Comparison of ENCODE assay signal across 9 cellular contexts in genomic region chr1:46535063-46535462, GRCh38.
A peak's percentile ranks its signal among the peaks of the same experiment; 100 is the strongest.
DNase-seq lines count a peak whose midpoint lies in the region; ATAC-seq and TF ChIP-seq lines count a peak whose summit lies in the region.
"Had no signal": no experiment of that assay in that cellular context is flagged by ENCODE, and none has a peak within 500 bp of the region (broad histone marks: within the 10 kb centered on the region; RNA-seq: fewer than 3 reads in every experiment).

No MANE protein-coding gene starts in this region.

- intact Hi-C loops in tibial artery (cut with DNase I; ENCODE audit: low total_unique reads), result no loop called here

- no peaks in the 10 kb centered on the region for H3K4me1 ChIP-seq in RWPE2 (ENCODE audit: insufficient read depth, poor library complexity, severe bottlenecking)
- H3K4me1 ChIP-seq in tibial artery, result peaks cover 0 to 14% (median 6%) of the 10 kb centered on the region in 4 donors

- TF ChIP-seq CTCF in RWPE2 (IDR thresholded peaks at IDR 0.05; ENCODE audit: poor library complexity, severe bottlenecking) (peak; percentile 36), fibroblast of pulmonary artery (IDR thresholded peaks at IDR 0.05; ENCODE audit: low read length, missing control alignments) (peak; percentile 50), tibial artery (IDR thresholded peaks at IDR 0.05) (no peak)

- H3K36me3 ChIP-seq in RWPE2 (ENCODE audit: low read depth) (no peaks in the 10 kb centered on the region), tibial artery (no peaks in the 10 kb centered on the region)

- H3K4me3 ChIP-seq in RWPE2 (ENCODE audit: severe bottlenecking) (no peak overlapping the region), fibroblast of pulmonary artery (replicated peaks; ENCODE audit: low read depth, low read length) (no peak overlapping the region), tibial artery (no peak overlapping the region)
- H3K4me3 ChIP-seq: lung had no signal

- peak; percentile 14 for DNase-seq in stimulated activated CD4-positive, alpha-beta T cell treated with anti-CD3 and anti-CD28 coated beads, Interleukin-4, amount 100 ng/mL, for 24 hours
- no peak for DNase-seq in stimulated activated CD4-positive, alpha-beta T cell treated with anti-CD3 and anti-CD28 coated beads, Interleukin-4, amount 100 ng/mL, for 1 hour
- DNase-seq in RWPE2 (ENCODE audit: low spot score) (no peak), fibroblast of pulmonary artery (ENCODE audit: low read depth) (no peak), tibial artery (no peak), cortex of kidney (lab: John Stamatoyannopoulos, UW) (no peak)

- no peaks in the 10 kb centered on the region for H3K27me3 ChIP-seq in RWPE2 (ENCODE audit: insufficient read depth, poor library complexity, severe bottlenecking)
- H3K27me3 ChIP-seq in tibial artery, result peaks cover 0 to 19% of the 10 kb centered on the region in 2 donors

- ATAC-seq in RWPE2 (ENCODE audit: low read depth), result peak; percentile 41; the same call in 1 of the 3 replicates
- ATAC-seq in GM18870 (IDR thresholded peaks at IDR 0.05; ENCODE audit: unreplicated experiment), result no peak
- no peak for ATAC-seq in GM18907 (IDR thresholded peaks at IDR 0.05; ENCODE audit: unreplicated experiment)

- H3K9me3 ChIP-seq in RWPE2 (ENCODE audit: severe bottlenecking), result no peaks in the 10 kb centered on the region
- no peaks in the 10 kb centered on the region for H3K9me3 ChIP-seq in tibial artery

- H3K27ac ChIP-seq in RWPE2 (ENCODE audit: poor library complexity, severe bottlenecking) (no peak overlapping the region), tibial artery (no peak overlapping the region)

Comparison
In these comparisons a context has a peak if more than half of its experiments do, and no peak if none do; other contexts are left out.
1. CTCF ChIP-seq: peak in RWPE2 (single experiment) and fibroblast of pulmonary artery (single experiment); none in tibial artery (0 of 2).